1 cellular context compared by ENCODE assay signal in genomic region chr10:46020344-46020656, GRCh38.
TF ChIP-seq lines count a peak whose summit lies in the region.

No MANE protein-coding gene starts in this region.

TF ChIP-seq in GM12878, 131 proteins besides CTCF, POLR2A, EP300 and RAD21:
- no peak for TF ChIP-seq SMC3 (IDR thresholded peaks at IDR 0.05; ENCODE audit: borderline replicate concordance, low read length)
- TF ChIP-seq USF1 (IDR thresholded peaks at IDR 0.05; ENCODE audit: borderline replicate concordance, extremely low read length, insufficient read depth, low read depth, low read length), result no peak
- no peak for TF ChIP-seq TCF12 (IDR thresholded peaks at IDR 0.05; ENCODE audit: low read depth, low read length)
- no peak for TF ChIP-seq ZNF592 (IDR thresholded peaks at IDR 0.05)
- TF ChIP-seq BRCA1 (IDR thresholded peaks at IDR 0.05; ENCODE audit: low read depth, low read length), result no peak
- TF ChIP-seq SP1 (IDR thresholded peaks at IDR 0.05; ENCODE audit: low read depth, low read length), result no peak
